ENCODE assay signal across 1 cellular context in the genomic region with DNA sequence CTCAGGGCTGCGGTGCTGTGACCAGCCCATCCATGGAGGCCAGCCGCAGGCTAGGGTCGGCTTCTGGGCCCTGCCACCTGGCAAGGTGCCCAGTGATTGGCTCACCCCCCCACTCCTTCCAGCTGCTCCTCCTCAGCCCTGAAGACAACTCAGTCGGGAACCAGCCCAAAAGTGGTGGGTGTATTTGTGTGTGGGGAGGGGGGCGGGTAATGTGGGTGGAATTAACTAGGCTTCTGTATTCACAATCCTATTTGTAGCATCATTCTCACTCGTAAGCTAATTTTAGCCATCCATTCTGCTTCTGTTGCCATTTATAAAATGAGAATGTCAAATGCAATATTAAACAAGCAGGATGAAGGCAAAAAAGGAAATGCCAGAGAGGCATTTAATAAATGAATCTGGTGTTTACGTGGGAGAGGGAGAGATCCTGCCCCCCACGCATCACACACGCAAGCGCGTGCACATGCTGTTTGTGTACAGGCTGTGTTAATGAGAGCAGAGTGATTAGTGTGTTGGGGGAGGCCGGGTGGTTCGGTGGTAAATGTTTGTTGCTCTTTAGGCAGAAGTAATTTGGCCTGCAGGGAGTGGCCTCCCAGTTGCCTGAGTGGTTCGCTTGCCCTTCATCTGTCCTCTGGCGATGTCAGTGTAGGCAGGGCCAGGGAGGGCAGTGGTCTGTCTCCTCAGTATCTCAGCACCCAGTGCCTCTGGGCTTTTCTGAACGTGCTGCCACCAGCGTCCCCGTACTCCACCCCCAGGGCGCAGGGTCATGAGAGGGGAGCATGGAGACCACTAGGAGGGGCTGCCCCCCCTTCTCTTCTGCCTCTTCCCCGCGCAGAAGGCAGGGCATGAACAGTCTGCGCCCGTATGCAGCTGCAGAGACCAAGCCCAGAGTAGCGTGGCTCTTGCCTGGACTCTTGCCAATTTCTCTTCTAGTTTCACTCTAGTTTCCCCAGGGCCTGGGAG.
TF ChIP-seq lines count a peak whose summit lies in the region.

No MANE protein-coding gene starts in this region.

TF ChIP-seq in H1, 55 proteins besides CTCF, POLR2A, EP300 and RAD21:
- no peak for TF ChIP-seq ASH2L (IDR thresholded peaks at IDR 0.05; ENCODE audit: low read length)
- no peak for TF ChIP-seq SP2 (IDR thresholded peaks at IDR 0.05; ENCODE audit: low read length)
- TF ChIP-seq SIN3A (conservative IDR thresholded peaks at IDR 0.05 in 1 of 2, IDR thresholded peaks at IDR 0.05 in 1 of 2; ENCODE audit: low read depth in 1 of 2, low read length in 2 of 2): no peak
- no peak for TF ChIP-seq CHD1 (IDR thresholded peaks at IDR 0.05; ENCODE audit: low read depth, low read length)
